8 cellular contexts compared by ENCODE assay signal in genomic region chr4:108018038-108018883, GRCh38. TPM values are rescaled to one million over a fixed set of nuclear protein-coding genes. Genes with fewer than 3 reads are reported as not detected.
DNase-seq lines count a peak whose midpoint lies in the region; ATAC-seq and TF ChIP-seq lines count a peak whose summit lies in the region.

No MANE protein-coding gene starts in this region.

- H3K4me1 ChIP-seq in thoracic aorta (ENCODE audit: control insufficient read depth in 1 of 2, low read depth in 2 of 2), result no peaks in the 10 kb centered on the region

- H3K27ac Mint-ChIP-seq in activated T-helper 17 cell treated with anti-CD3 and anti-CD28 coated beads, Interleukin-2, amount 50 U/mL, for 72 hours, result no peak overlapping the region

- DNase-seq in D341Med (ENCODE audit: low spot score), result peak; percentile 80
- peak; percentile 65 for DNase-seq in RPMI7951 (ENCODE audit: low read depth)
- DNase-seq in foreskin fibroblast, result peak; percentile 73 to 91
- DNase-seq in occipital lobe (lab: John Stamatoyannopoulos, UW), result peak; percentile 65
- DNase-seq in thoracic aorta (ENCODE audit: low spot score), result peak; percentile 24

- no peaks in the 10 kb centered on the region for H3K9me3 ChIP-seq in thoracic aorta

- no peak overlapping the region for H3K4me3 Mint-ChIP-seq in activated T-helper 17 cell treated with anti-CD3 and anti-CD28 coated beads, Interleukin-2, amount 50 U/mL, for 72 hours

- H3K27me3 Mint-ChIP-seq in activated T-helper 17 cell treated with anti-CD3 and anti-CD28 coated beads, Interleukin-2, amount 50 U/mL, for 72 hours, result no peaks in the 10 kb centered on the region

- peak; percentile 88 for TF ChIP-seq CTCF in foreskin fibroblast (IDR thresholded peaks at IDR 0.05; ENCODE audit: low read depth, low read length)
- TF ChIP-seq CTCF in thoracic aorta (IDR thresholded peaks at IDR 0.05), result peak; percentile 87

- ATAC-seq in GM21381 (IDR thresholded peaks at IDR 0.05; ENCODE audit: unreplicated experiment), result peak; percentile 70
- peak; percentile 69 for ATAC-seq in activated T-helper 17 cell treated with anti-CD3 and anti-CD28 coated beads, Interleukin-2, amount 50 U/mL, for 72 hours (replicated peaks)
- ATAC-seq in thoracic aorta (ENCODE audit: insufficient number of reproducible peaks, low FRiP score, low read depth), result peak; percentile 80

- peak; percentile 79 for TF ChIP-seq RAD21 in Ishikawa (IDR thresholded peaks at IDR 0.05; ENCODE audit: low read depth)

- H3K36me3 ChIP-seq in thoracic aorta, result peaks cover 38% of the 10 kb centered on the region

- no peak overlapping the region for H3K4me3 ChIP-seq in foreskin fibroblast (ENCODE audit: low read depth in 1 of 2, low read length in 2 of 2)
- no peak overlapping the region for H3K4me3 ChIP-seq in thoracic aorta

- H3K27ac ChIP-seq in thoracic aorta, result no peak overlapping the region

- H3K36me3 Mint-ChIP-seq in activated T-helper 17 cell treated with anti-CD3 and anti-CD28 coated beads, Interleukin-2, amount 50 U/mL, for 72 hours (ENCODE audit: low read depth), result peaks cover 60% of the 10 kb centered on the region

- no peak for TF ChIP-seq EP300 in Ishikawa (IDR thresholded peaks at IDR 0.05; ENCODE audit: borderline replicate concordance)

- no peaks in the 10 kb centered on the region for H3K9me3 Mint-ChIP-seq in activated T-helper 17 cell treated with anti-CD3 and anti-CD28 coated beads, Interleukin-2, amount 50 U/mL, for 72 hours

- peaks cover 7% of the 10 kb centered on the region for H3K4me1 Mint-ChIP-seq in activated T-helper 17 cell treated with anti-CD3 and anti-CD28 coated beads, Interleukin-2, amount 50 U/mL, for 72 hours

- no peaks in the 10 kb centered on the region for H3K27me3 ChIP-seq in thoracic aorta (replicated peaks; ENCODE audit: insufficient read depth)

TF ChIP-seq in Ishikawa, 13 proteins besides CTCF, POLR2A, EP300 and RAD21:
- TF ChIP-seq CEBPB (IDR thresholded peaks at IDR 0.05) (no peak), EGR1 (IDR thresholded peaks at IDR 0.05) (no peak), USF1 (IDR thresholded peaks at IDR 0.05) (no peak), MAX (IDR thresholded peaks at IDR 0.05) (no peak), TAF1 (IDR thresholded peaks at IDR 0.05; ENCODE audit: low read depth) (no peak), TEAD4 (IDR thresholded peaks at IDR 0.05) (no peak), FOXM1 (IDR thresholded peaks at IDR 0.05; ENCODE audit: borderline replicate concordance, low read depth) (no peak), NFIC (IDR thresholded peaks at IDR 0.05) (no peak), TCF12 (IDR thresholded peaks at IDR 0.05; ENCODE audit: low read depth) (no peak), ZBTB7A (IDR thresholded peaks at IDR 0.05; ENCODE audit: low read depth) (no peak), YY1 (IDR thresholded peaks at IDR 0.05; ENCODE audit: low read depth) (no peak), CREB1 (IDR thresholded peaks at IDR 0.05; ENCODE audit: low read depth) (no peak)
- TF ChIP-seq, protein P1, sequence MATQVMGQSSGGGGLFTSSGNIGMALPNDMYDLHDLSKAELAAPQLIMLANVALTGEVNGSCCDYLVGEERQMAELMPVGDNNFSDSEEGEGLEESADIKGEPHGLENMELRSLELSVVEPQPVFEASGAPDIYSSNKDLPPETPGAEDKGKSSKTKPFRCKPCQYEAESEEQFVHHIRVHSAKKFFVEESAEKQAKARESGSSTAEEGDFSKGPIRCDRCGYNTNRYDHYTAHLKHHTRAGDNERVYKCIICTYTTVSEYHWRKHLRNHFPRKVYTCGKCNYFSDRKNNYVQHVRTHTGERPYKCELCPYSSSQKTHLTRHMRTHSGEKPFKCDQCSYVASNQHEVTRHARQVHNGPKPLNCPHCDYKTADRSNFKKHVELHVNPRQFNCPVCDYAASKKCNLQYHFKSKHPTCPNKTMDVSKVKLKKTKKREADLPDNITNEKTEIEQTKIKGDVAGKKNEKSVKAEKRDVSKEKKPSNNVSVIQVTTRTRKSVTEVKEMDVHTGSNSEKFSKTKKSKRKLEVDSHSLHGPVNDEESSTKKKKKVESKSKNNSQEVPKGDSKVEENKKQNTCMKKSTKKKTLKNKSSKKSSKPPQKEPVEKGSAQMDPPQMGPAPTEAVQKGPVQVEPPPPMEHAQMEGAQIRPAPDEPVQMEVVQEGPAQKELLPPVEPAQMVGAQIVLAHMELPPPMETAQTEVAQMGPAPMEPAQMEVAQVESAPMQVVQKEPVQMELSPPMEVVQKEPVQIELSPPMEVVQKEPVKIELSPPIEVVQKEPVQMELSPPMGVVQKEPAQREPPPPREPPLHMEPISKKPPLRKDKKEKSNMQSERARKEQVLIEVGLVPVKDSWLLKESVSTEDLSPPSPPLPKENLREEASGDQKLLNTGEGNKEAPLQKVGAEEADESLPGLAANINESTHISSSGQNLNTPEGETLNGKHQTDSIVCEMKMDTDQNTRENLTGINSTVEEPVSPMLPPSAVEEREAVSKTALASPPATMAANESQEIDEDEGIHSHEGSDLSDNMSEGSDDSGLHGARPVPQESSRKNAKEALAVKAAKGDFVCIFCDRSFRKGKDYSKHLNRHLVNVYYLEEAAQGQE (IDR thresholded peaks at IDR 0.05; ENCODE audit: low read depth), result no peak

RNA-seq across cellular contexts. Expression of gene HADH, which starts 28.6 kb away (rescaled TPM):
- total RNA-seq in RPMI7951 (2014; rRNA removed; shearing (Covaris generic)), result 15.1 and 16.7 TPM in 2 replicates
- 10 to 100 TPM; 26.8 to 36.5 TPM for total RNA-seq in activated T-helper 17 cell treated with anti-CD3 and anti-CD28 coated beads, Interleukin-2, amount 50 U/mL, for 72 hours
- total RNA-seq in occipital lobe (10.1 TPM), thoracic aorta (10 to 100 TPM; 46.1 to 58.1 TPM)

Comparison
In these comparisons a context has a peak if more than half of its experiments do, and no peak if none do; other contexts are left out.
1. DNase-seq: peak in every context shown above with its lines; median percentile 82 in foreskin fibroblast; 80 in D341Med; 65 in RPMI7951; 65 in occipital lobe; 24 in thoracic aorta.